1 cellular context compared by ENCODE assay signal in the genomic region with DNA sequence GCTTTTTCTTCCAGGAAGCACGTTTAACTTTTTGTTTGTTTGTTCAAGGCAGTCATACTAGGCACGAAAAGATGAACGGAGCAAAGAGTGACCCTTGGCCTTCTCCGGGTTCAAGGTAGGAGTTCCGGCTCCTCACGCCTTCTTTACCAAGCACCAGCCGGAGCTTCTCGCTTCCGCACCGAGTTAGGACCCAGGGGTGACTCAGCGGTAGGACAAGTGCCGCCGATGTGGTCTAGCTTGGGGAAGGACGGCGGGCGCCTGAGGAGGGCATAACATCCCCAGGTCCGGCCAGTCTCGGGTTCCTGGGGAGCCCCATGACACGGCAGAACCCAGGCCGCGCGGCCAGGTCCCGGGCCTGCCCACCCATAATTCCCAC.
TF ChIP-seq lines count a peak whose summit lies in the region.

No MANE protein-coding gene starts in this region.

TF ChIP-seq in GM12878, 131 proteins besides CTCF, POLR2A, EP300 and RAD21 (continued from another document):
- TF ChIP-seq, protein P1, sequence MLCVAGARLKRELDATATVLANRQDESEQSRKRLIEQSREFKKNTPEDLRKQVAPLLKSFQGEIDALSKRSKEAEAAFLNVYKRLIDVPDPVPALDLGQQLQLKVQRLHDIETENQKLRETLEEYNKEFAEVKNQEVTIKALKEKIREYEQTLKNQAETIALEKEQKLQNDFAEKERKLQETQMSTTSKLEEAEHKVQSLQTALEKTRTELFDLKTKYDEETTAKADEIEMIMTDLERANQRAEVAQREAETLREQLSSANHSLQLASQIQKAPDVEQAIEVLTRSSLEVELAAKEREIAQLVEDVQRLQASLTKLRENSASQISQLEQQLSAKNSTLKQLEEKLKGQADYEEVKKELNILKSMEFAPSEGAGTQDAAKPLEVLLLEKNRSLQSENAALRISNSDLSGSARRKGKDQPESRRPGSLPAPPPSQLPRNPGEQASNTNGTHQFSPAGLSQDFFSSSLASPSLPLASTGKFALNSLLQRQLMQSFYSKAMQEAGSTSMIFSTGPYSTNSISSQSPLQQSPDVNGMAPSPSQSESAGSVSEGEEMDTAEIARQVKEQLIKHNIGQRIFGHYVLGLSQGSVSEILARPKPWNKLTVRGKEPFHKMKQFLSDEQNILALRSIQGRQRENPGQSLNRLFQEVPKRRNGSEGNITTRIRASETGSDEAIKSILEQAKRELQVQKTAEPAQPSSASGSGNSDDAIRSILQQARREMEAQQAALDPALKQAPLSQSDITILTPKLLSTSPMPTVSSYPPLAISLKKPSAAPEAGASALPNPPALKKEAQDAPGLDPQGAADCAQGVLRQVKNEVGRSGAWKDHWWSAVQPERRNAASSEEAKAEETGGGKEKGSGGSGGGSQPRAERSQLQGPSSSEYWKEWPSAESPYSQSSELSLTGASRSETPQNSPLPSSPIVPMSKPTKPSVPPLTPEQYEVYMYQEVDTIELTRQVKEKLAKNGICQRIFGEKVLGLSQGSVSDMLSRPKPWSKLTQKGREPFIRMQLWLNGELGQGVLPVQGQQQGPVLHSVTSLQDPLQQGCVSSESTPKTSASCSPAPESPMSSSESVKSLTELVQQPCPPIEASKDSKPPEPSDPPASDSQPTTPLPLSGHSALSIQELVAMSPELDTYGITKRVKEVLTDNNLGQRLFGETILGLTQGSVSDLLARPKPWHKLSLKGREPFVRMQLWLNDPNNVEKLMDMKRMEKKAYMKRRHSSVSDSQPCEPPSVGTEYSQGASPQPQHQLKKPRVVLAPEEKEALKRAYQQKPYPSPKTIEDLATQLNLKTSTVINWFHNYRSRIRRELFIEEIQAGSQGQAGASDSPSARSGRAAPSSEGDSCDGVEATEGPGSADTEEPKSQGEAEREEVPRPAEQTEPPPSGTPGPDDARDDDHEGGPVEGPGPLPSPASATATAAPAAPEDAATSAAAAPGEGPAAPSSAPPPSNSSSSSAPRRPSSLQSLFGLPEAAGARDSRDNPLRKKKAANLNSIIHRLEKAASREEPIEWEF (IDR thresholded peaks at IDR 0.05; ENCODE audit: insufficient replicate concordance, low read depth, low read length) = no peak
- TF ChIP-seq, protein P2, sequence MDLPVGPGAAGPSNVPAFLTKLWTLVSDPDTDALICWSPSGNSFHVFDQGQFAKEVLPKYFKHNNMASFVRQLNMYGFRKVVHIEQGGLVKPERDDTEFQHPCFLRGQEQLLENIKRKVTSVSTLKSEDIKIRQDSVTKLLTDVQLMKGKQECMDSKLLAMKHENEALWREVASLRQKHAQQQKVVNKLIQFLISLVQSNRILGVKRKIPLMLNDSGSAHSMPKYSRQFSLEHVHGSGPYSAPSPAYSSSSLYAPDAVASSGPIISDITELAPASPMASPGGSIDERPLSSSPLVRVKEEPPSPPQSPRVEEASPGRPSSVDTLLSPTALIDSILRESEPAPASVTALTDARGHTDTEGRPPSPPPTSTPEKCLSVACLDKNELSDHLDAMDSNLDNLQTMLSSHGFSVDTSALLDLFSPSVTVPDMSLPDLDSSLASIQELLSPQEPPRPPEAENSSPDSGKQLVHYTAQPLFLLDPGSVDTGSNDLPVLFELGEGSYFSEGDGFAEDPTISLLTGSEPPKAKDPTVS (IDR thresholded peaks at IDR 0.05; ENCODE audit: low read depth, low read length) = no peak
- TF ChIP-seq MTA2 (IDR thresholded peaks at IDR 0.05; ENCODE audit: low read depth) (no peak), GATAD2B (conservative IDR thresholded peaks at IDR 0.05; ENCODE audit: low read depth) (no peak), BMI1 (IDR thresholded peaks at IDR 0.05; ENCODE audit: borderline replicate concordance) (no peak), POU2F2 (IDR thresholded peaks at IDR 0.05; ENCODE audit: borderline replicate concordance, low read depth, low read length) (no peak), TCF3 (IDR thresholded peaks at IDR 0.05; ENCODE audit: borderline replicate concordance, insufficient read depth, low read depth, low read length) (no peak), RELA (IDR thresholded peaks at IDR 0.05; ENCODE audit: borderline replicate concordance, partially characterized antibody) (no peak), ZNF207 (IDR thresholded peaks at IDR 0.05; ENCODE audit: borderline replicate concordance) (0 out of 2 replicates have a peak, but pooled peaks have one; percentile 63)
